In genomic region chr19:911197-912033, GRCh38 we compare ENCODE assay signal across 1 cellular context.
TF ChIP-seq lines count a peak whose summit lies in the region.

No MANE protein-coding gene starts in this region.

TF ChIP-seq in IMR-90, 13 proteins besides CTCF, POLR2A, EP300 and RAD21 (continued from another document):
- no peak for TF ChIP-seq ELK1 (IDR thresholded peaks at IDR 0.05; ENCODE audit: borderline replicate concordance, low read depth, low read length)
- TF ChIP-seq CEBPB (IDR thresholded peaks at IDR 0.05; ENCODE audit: low read depth, low read length) = no peak
